Comparison of ENCODE assay signal across 20 cellular contexts in the genomic region with DNA sequence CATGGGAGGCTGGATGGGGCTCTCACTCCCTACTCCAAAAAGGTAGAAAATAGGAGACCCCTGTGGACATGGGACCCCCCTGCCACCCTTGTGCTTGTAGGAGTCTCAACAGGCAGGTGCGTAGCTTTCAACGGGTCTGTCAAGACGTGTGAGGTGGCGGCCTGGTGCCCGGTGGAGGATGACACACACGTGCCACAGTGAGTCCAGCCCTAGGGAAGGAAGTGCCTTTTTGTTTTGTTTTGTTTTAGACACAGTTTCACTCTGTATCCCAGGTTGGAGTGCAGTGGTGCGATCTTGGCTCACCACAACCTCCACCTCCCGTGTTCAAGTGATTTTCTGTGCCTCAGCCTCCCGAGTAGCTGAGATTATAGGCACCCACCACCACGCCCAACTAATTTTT. TPM values are rescaled to one million over a fixed set of nuclear protein-coding genes. Genes with fewer than 3 reads are reported as not detected.
DNase-seq lines count a peak whose midpoint lies in the region; ATAC-seq and TF ChIP-seq lines count a peak whose summit lies in the region.
"Had no signal": no experiment of that assay in that cellular context is flagged by ENCODE, and none has a peak within 500 bp of the region (broad histone marks: within the 10 kb centered on the region; RNA-seq: fewer than 3 reads in every experiment).

No MANE protein-coding gene starts in this region.

- H3K9ac ChIP-seq in colonic mucosa (ENCODE audit: low read depth in 2 of 2, low read length in 2 of 2): no peak overlapping the region
- H3K9ac ChIP-seq: GM23248 had no signal

- peaks cover 17% of the 10 kb centered on the region for H3K4me1 ChIP-seq in colonic mucosa
- H3K4me1 ChIP-seq: ascending aorta had no signal

- no peaks in the 10 kb centered on the region for H3K36me3 ChIP-seq in colonic mucosa

- intact Hi-C loops in colonic mucosa (cut with DNase I): no loop called here

- peak; percentile 9 to 34 (median 18) for ATAC-seq in T-cell (replicated peaks in 1 of 4)
- ATAC-seq in stimulated activated memory B cell treated with anti-CD40 and anti-IgM and Interleukin-4, amounts not matched to agents 10 μg/mL and 1 μg/mL and 100 μg/mL, for 72 hours: peak; percentile 71
- no peak for ATAC-seq in HG02798 (IDR thresholded peaks at IDR 0.05; ENCODE audit: poor library complexity, unreplicated experiment)
- ATAC-seq: Right ventricle myocardium inferior, sciatic nerve had no signal

- H3K4me1 Mint-ChIP-seq in T-cell: peaks cover 48 to 63% (median 56%) of the 10 kb centered on the region in 3 donors
- H3K4me1 Mint-ChIP-seq in stimulated activated memory B cell treated with anti-CD40 and anti-IgM and Interleukin-4, amounts not matched to agents 10 μg/mL and 1 μg/mL and 100 μg/mL, for 72 hours: peaks cover 46% of the 10 kb centered on the region
- H3K4me1 Mint-ChIP-seq: WTC11 had no signal

- peak overlapping the region; percentile 94 to 98 for H3K27ac Mint-ChIP-seq in T-cell
- peak overlapping the region; percentile 78 for H3K27ac Mint-ChIP-seq in stimulated activated memory B cell treated with anti-CD40 and anti-IgM and Interleukin-4, amounts not matched to agents 10 μg/mL and 1 μg/mL and 100 μg/mL, for 72 hours
- H3K27ac Mint-ChIP-seq: WTC11 had no signal

- H3K4me3 Mint-ChIP-seq in T-cell: peak overlapping the region in 1 of 3 donors; percentile 79
- no peak overlapping the region for H3K4me3 Mint-ChIP-seq in stimulated activated memory B cell treated with anti-CD40 and anti-IgM and Interleukin-4, amounts not matched to agents 10 μg/mL and 1 μg/mL and 100 μg/mL, for 72 hours
- H3K4me3 Mint-ChIP-seq: WTC11 had no signal

- H3K36me3 Mint-ChIP-seq in T-cell: peaks cover 27% of the 10 kb centered on the region
- peaks cover 29% of the 10 kb centered on the region for H3K36me3 Mint-ChIP-seq in stimulated activated memory B cell treated with anti-CD40 and anti-IgM and Interleukin-4, amounts not matched to agents 10 μg/mL and 1 μg/mL and 100 μg/mL, for 72 hours

- H3K27ac ChIP-seq in colonic mucosa: peak overlapping the region; percentile 67
- H3K27ac ChIP-seq: ascending aorta, coronary artery, GM23248 had no signal

- peak; percentile 26 for DNase-seq in activated gamma-delta T cell (lab: John Stamatoyannopoulos, UW)
- DNase-seq in activated gamma-delta T cell treated with Interleukin-2 at 50 U/mL for 16 hours: no peak
- peak in 6 of 34 experiments; percentile 11 to 20 (median 15) for DNase-seq in T-cell
- no peak for DNase-seq in colonic mucosa
- no peak for DNase-seq in NCI-H2171 treated with DMSO at 0.1 percent for 48 hours (lab: John Stamatoyannopoulos, UW)
- DNase-seq in GDM1 (lab: John Stamatoyannopoulos, UW): no peak
- DNase-seq: foreskin fibroblast; GM23248; midbrain; NCI-H2029 treated with DMSO at 0.1 percent for 48 hours; NCI-H510A; nucleus accumbens; stimulated activated CD4-positive, alpha-beta T cell treated with anti-CD3 and anti-CD28 coated beads, Interleukin-1b, Interleukin-23, amount 100 ng/mL, for 48 hours had no signal

- H3K27me3 ChIP-seq in colonic mucosa: no peaks in the 10 kb centered on the region
- H3K27me3 ChIP-seq: ascending aorta had no signal

- POLR2A ChIA-PET in T-cell (lab: Charles Lee): interaction anchor here in 1 of 2 donors (0.7 kb wide), 1 partner anchor 33 kb away, joined by 4 read pairs; no protein-coding TSS in a partner anchor

- no peaks in the 10 kb centered on the region for H3K9me3 Mint-ChIP-seq in T-cell
- H3K9me3 Mint-ChIP-seq in stimulated activated memory B cell treated with anti-CD40 and anti-IgM and Interleukin-4, amounts not matched to agents 10 μg/mL and 1 μg/mL and 100 μg/mL, for 72 hours: no peaks in the 10 kb centered on the region
- H3K9me3 Mint-ChIP-seq: WTC11 had no signal

- CTCF ChIA-PET in T-cell (lab: Charles Lee): interaction anchor here in 1 of 2 donors (0.6 kb wide), 2 partner anchors 22 to 31 kb away, joined by 3 to 4 read pairs; no protein-coding TSS in a partner anchor

- TF ChIP-seq CTCF in colonic mucosa (IDR thresholded peaks at IDR 0.05): no peak

- no peaks in the 10 kb centered on the region for H3K9me3 ChIP-seq in colonic mucosa
- H3K9me3 ChIP-seq: ascending aorta had no signal

- no peak overlapping the region for H3K4me3 ChIP-seq in colonic mucosa
- H3K4me3 ChIP-seq: ascending aorta, coronary artery, GM23248 had no signal

- H3K27me3 Mint-ChIP-seq in T-cell: no peaks in the 10 kb centered on the region
- no peaks in the 10 kb centered on the region for H3K27me3 Mint-ChIP-seq in stimulated activated memory B cell treated with anti-CD40 and anti-IgM and Interleukin-4, amounts not matched to agents 10 μg/mL and 1 μg/mL and 100 μg/mL, for 72 hours

RNA-seq across cellular contexts. Expression of a gene that starts 12.9 kb away (rescaled TPM):
- 10 to 100 TPM; 36.2 to 62.3 (median 36.9) TPM for total RNA-seq in T-cell
- 100 to 1,000 TPM in 1 of 2 donors, 10 to 100 TPM in 1; 82.2 to 123 TPM for total RNA-seq in colonic mucosa
